Comparison of ENCODE assay signal across 18 cellular contexts in the genomic region with DNA sequence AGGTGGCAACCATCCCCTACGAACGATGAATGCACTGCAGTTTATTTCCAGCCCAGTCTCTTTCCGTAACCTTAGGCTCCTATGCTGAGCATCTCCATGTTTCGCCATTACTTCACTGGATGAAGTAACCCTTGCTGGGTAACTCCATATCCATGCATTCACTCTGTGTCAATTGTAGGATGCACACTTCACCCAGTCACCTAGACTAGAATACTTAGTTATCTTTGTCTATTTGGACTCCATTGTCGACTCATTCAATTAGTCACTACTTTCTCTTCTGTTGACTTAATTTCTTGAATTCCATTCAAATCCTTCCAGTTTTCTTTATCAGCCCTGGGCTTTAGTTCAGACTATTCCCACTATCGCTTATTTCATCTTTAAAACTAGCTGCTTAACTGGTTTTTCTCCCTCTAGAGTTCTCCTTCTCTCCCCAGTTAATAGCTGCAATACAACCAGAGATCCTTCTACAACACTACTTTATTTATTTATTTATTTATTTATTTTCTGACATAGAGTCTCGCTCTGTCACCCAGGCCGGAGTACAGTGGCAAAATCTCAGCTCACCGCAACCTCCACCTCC.
DNase-seq lines count a peak whose midpoint lies in the region; ATAC-seq, FAIRE-seq and TF ChIP-seq lines count a peak whose summit lies in the region.
"Had no signal": no experiment of that assay in that cellular context is flagged by ENCODE, and none has a peak within 500 bp of the region (broad histone marks: within the 10 kb centered on the region; RNA-seq: fewer than 3 reads in every experiment).

No MANE protein-coding gene starts in this region.

- FAIRE-seq in H54 (lab: Jason Lieb, UNC): no peak

- no peaks in the 10 kb centered on the region for H3K27me3 ChIP-seq in suprapubic skin
- H3K27me3 ChIP-seq: esophagus squamous epithelium had no signal

- H3K27ac ChIP-seq in VCaP: peak overlapping the region; percentile 54
- peak overlapping the region; percentile 58 for H3K27ac ChIP-seq in suprapubic skin
- H3K27ac ChIP-seq: esophagus squamous epithelium had no signal

- TF ChIP-seq POLR2A in H54 (IDR thresholded peaks at IDR 0.05; ENCODE audit: low read depth, low read length) (no peak), suprapubic skin (IDR thresholded peaks at IDR 0.05) (no peak)

- TF ChIP-seq EP300 in suprapubic skin (IDR thresholded peaks at IDR 0.05): no peak

- ATAC-seq in HG02970 (IDR thresholded peaks at IDR 0.05; ENCODE audit: low FRiP score, unreplicated experiment) (no peak), GM19452 (IDR thresholded peaks at IDR 0.05; ENCODE audit: unreplicated experiment) (no peak)
- ATAC-seq: activated CD8-positive, alpha-beta T cell treated with anti-CD3 and anti-CD28 coated beads, Interleukin-2, amount 10 ng/mL, durations not matched to agents 7 days and 5 days; activated T-helper 17 cell treated with anti-CD3 and anti-CD28 coated beads, Interleukin-2, amount 50 U/mL, for 72 hours had no signal

- no peaks in the 10 kb centered on the region for H3K36me3 ChIP-seq in suprapubic skin
- H3K36me3 ChIP-seq: esophagus squamous epithelium had no signal

- TF ChIP-seq CTCF in VCaP (conservative IDR thresholded peaks at IDR 0.05) (no peak), foreskin fibroblast (IDR thresholded peaks at IDR 0.05; ENCODE audit: low read depth, low read length) (no peak), suprapubic skin (IDR thresholded peaks at IDR 0.05) (no peak)

- H3K4me1 ChIP-seq in suprapubic skin: peaks cover 16% of the 10 kb centered on the region
- H3K4me1 ChIP-seq: esophagus squamous epithelium had no signal

- WGBS in suprapubic skin: 57% methylated on average over 9 of the region's 9 CpGs

- DNase-seq in H54 (ENCODE audit: insufficient read length, low spot score): peak; percentile 33
- DNase-seq in foreskin fibroblast: peak; percentile 45 to 65
- DNase-seq in suprapubic skin (ENCODE audit: low spot score in 2 of 2): no peak
- no peak for DNase-seq in activated T-cell treated with anti-CD3 and anti-CD28 coated beads for 4 hours
- no peak for DNase-seq in DMS 273 (lab: John Stamatoyannopoulos, UW; ENCODE audit: unreplicated experiment)
- DNase-seq: activated CD8-positive, alpha-beta T cell treated with anti-CD3 and anti-CD28 coated beads, Interleukin-2, amount 10 ng/mL, durations not matched to agents 7 days and 5 days; CD4-positive, CD25-positive, alpha-beta regulatory T cell; esophagus squamous epithelium; NCI-H187 treated with DMSO at 0.1 percent for 48 hours; NCI-H510A; nucleus accumbens; OCI-M1; SW 1271 had no signal

- H3K4me3 ChIP-seq in foreskin fibroblast (ENCODE audit: low read depth in 1 of 2, low read length in 2 of 2) (no peak overlapping the region), suprapubic skin (no peak overlapping the region)
- H3K4me3 ChIP-seq: esophagus squamous epithelium, skin epidermis had no signal

- H3K9me3 ChIP-seq in suprapubic skin: no peaks in the 10 kb centered on the region
- H3K9me3 ChIP-seq: esophagus squamous epithelium had no signal

Comparison
In these comparisons a context has a peak if more than half of its experiments do, and no peak if none do; other contexts are left out.
1. DNase-seq: peak in H54 (single experiment) and foreskin fibroblast (2 of 2); none in suprapubic skin (0 of 2), activated T-cell treated with anti-CD3 and anti-CD28 coated beads for 4 hours (single experiment) and DMS 273 (single experiment).